26 cellular contexts compared by ENCODE assay signal in the genomic region with DNA sequence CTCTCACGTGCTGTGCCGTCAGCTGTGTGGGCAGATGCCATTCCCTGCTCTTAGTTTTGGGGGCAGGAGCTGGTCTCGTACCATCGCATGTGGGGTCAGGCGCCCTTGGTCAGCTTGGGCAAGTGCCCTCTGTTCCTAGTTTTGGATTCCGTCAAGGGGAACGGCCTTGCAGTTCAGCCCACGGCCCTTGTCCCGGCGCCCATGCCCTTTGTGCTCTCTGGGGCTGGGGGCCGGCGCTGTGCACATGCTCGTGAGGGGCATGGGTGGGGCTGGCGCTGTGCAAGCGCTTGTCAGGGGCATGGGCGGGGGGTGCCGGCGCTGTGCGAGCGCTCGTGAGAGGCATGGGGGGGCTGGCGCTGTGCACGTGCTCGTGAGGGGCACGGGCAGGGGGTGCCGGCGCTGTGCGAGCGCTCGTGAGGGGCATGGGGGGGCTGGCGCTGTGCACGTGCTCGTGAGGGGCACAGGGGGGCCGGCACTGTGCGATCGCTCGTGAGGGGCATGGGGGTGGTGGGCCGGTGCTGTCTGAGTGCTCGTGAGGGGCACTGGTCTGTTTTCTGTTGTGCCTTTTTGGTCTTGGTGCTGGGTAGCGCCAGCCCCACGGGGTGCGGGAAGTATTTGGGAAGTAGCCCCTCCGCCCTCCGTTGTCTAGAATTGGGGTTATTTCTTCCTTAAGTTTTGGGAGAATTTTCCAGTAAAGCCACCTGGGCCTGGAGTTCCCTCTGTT. TPM values are rescaled to one million over a fixed set of nuclear protein-coding genes. Genes with fewer than 3 reads are reported as not detected.
DNase-seq lines count a peak whose midpoint lies in the region; ATAC-seq and TF ChIP-seq lines count a peak whose summit lies in the region.
"Had no signal": no experiment of that assay in that cellular context is flagged by ENCODE, and none has a peak within 500 bp of the region (broad histone marks: within the 10 kb centered on the region; RNA-seq: fewer than 3 reads in every experiment).

No MANE protein-coding gene starts in this region.

- H3K36me3 ChIP-seq in CD8-positive, alpha-beta T cell (ENCODE audit: insufficient read depth, low read length): peaks cover 5% of the 10 kb centered on the region

- H3K27me3 ChIP-seq in CD8-positive, alpha-beta T cell (ENCODE audit: insufficient read depth, low read length): no peaks in the 10 kb centered on the region
- H3K27me3 ChIP-seq: BLaER1 treated with 17β-estradiol and CSF1 and Interleukin-3, amounts not matched to agents 10 nM and 100 nM; MG63; SJSA1 had no signal

- peaks cover 45% of the 10 kb centered on the region for H3K36me3 Mint-ChIP-seq in CD8-positive, alpha-beta T cell
- peaks cover 42% of the 10 kb centered on the region for H3K36me3 Mint-ChIP-seq in effector memory CD8-positive, alpha-beta T cell (ENCODE audit: insufficient read depth)
- H3K36me3 Mint-ChIP-seq in naive thymus-derived CD8-positive, alpha-beta T cell: peaks cover 0 to 37% (median 8%) of the 10 kb centered on the region in 3 donors
- H3K36me3 Mint-ChIP-seq in activated T-helper 2 cell treated with anti-CD3 and anti-CD28 coated beads, Interferon-gamma antibody, Interleukin-2, Interleukin-4, amounts not matched to agents 10 μg/mL and 5 μg/mL and 100 μg/mL, durations not matched to agents 14 hours and 24 hours and 36 hours (ENCODE audit: low read depth): peaks cover 24% of the 10 kb centered on the region

- intact Hi-C loops in CD8-positive, alpha-beta T cell (cut with DNase I, micrococcal nuclease): no loop called here
- intact Hi-C loops in activated T-helper 2 cell treated with anti-CD3 and anti-CD28 coated beads, Interferon-gamma antibody, Interleukin-2, Interleukin-4, amounts not matched to agents 10 μg/mL and 5 μg/mL and 100 μg/mL, durations not matched to agents 14 hours and 24 hours and 36 hours (cut with micrococcal nuclease): no loop called here

- no peak overlapping the region for H3K27ac ChIP-seq in CD8-positive, alpha-beta T cell (ENCODE audit: low read depth, low read length)
- H3K27ac ChIP-seq: A549; BLaER1 treated with 17β-estradiol and CSF1 and Interleukin-3, amounts not matched to agents 10 nM and 100 nM; SJSA1 had no signal

- peak overlapping the region; percentile 62 for H3K27ac Mint-ChIP-seq in CD8-positive, alpha-beta T cell
- H3K27ac Mint-ChIP-seq in effector memory CD8-positive, alpha-beta T cell: peak overlapping the region; percentile 56 to 57
- peak overlapping the region; percentile 19 to 95 (median 82) for H3K27ac Mint-ChIP-seq in naive thymus-derived CD8-positive, alpha-beta T cell
- H3K27ac Mint-ChIP-seq in activated T-helper 2 cell treated with anti-CD3 and anti-CD28 coated beads, Interferon-gamma antibody, Interleukin-2, Interleukin-4, amounts not matched to agents 10 μg/mL and 5 μg/mL and 100 μg/mL, durations not matched to agents 14 hours and 24 hours and 36 hours: no peak overlapping the region
- H3K27ac Mint-ChIP-seq: HFFc6 had no signal

- no peaks in the 10 kb centered on the region for H3K9me3 Mint-ChIP-seq in CD8-positive, alpha-beta T cell
- H3K9me3 Mint-ChIP-seq in effector memory CD8-positive, alpha-beta T cell: no peaks in the 10 kb centered on the region
- no peaks in the 10 kb centered on the region for H3K9me3 Mint-ChIP-seq in naive thymus-derived CD8-positive, alpha-beta T cell
- H3K9me3 Mint-ChIP-seq in activated T-helper 2 cell treated with anti-CD3 and anti-CD28 coated beads, Interferon-gamma antibody, Interleukin-2, Interleukin-4, amounts not matched to agents 10 μg/mL and 5 μg/mL and 100 μg/mL, durations not matched to agents 14 hours and 24 hours and 36 hours: no peaks in the 10 kb centered on the region
- H3K9me3 Mint-ChIP-seq: CD4-positive, alpha-beta memory T cell; HFFc6 had no signal

- no peak for DNase-seq in CD8-positive, alpha-beta T cell
- DNase-seq in D341Med (ENCODE audit: low spot score) (peak; percentile 22), HuH-7.5 (ENCODE audit: low spot score) (no peak)
- DNase-seq in effector memory CD8-positive, alpha-beta T cell: no peak
- DNase-seq in naive thymus-derived CD8-positive, alpha-beta T cell: no peak
- no peak for DNase-seq in activated T-helper 2 cell treated with anti-CD3 and anti-CD28 coated beads, Interferon-gamma antibody, Interleukin-2, Interleukin-4, amounts not matched to agents 10 μg/mL and 5 μg/mL and 100 μg/mL, durations not matched to agents 14 hours and 24 hours and 36 hours (ENCODE audit: low spot score)
- DNase-seq: AML-193; Calu3; CD4-positive, alpha-beta memory T cell; DMS153; DND-41; HFFc6; KG1; MG63; NCI-H1105 treated with DMSO at 0.1 percent for 48 hours; NCI-H146; NCI-H1930; NCI-H2107; NCI-H524 treated with DMSO at 0.1 percent for 48 hours; NCI-H774; NK-92 treated with Interleukin-12 subunit alpha and Interleukin-12 subunit beta, amount 100 ng/mL, for 24 hours; PC-3 had no signal

- peaks cover 29% of the 10 kb centered on the region for H3K4me1 Mint-ChIP-seq in CD8-positive, alpha-beta T cell (ENCODE audit: low read depth)
- H3K4me1 Mint-ChIP-seq in effector memory CD8-positive, alpha-beta T cell (ENCODE audit: low read depth in 2 of 2): peaks cover 15 to 29% of the 10 kb centered on the region in 2 donors
- peaks cover 15 to 47% (median 38%) of the 10 kb centered on the region in 4 donors for H3K4me1 Mint-ChIP-seq in naive thymus-derived CD8-positive, alpha-beta T cell
- no peaks in the 10 kb centered on the region for H3K4me1 Mint-ChIP-seq in activated T-helper 2 cell treated with anti-CD3 and anti-CD28 coated beads, Interferon-gamma antibody, Interleukin-2, Interleukin-4, amounts not matched to agents 10 μg/mL and 5 μg/mL and 100 μg/mL, durations not matched to agents 14 hours and 24 hours and 36 hours (ENCODE audit: low read depth)

- TF ChIP-seq CTCF in CD8-positive, alpha-beta T cell (IDR thresholded peaks at IDR 0.05): no peak

- no peak overlapping the region for H3K4me3 ChIP-seq in CD8-positive, alpha-beta T cell (ENCODE audit: low read depth, low read length)
- H3K4me3 ChIP-seq: A549; BLaER1 treated with 17β-estradiol and CSF1 and Interleukin-3, amounts not matched to agents 10 nM and 100 nM; MG63; SJSA1 had no signal

- POLR2A ChIA-PET in CD8-positive, alpha-beta T cell (lab: Charles Lee): interaction anchor here (0.5 to 1.3 kb wide), 2 partner anchors 9 to 14 kb away, joined by 3 to 5 read pairs; no protein-coding TSS in a partner anchor
- POLR2A ChIA-PET in naive thymus-derived CD8-positive, alpha-beta T cell (lab: Charles Lee): no interaction called here

- CTCF ChIA-PET in CD8-positive, alpha-beta T cell (lab: Charles Lee): interaction anchor here (0.8 to 1.4 kb wide), 2 partner anchors 21 to 286 kb away, joined by 3 read pairs; no protein-coding TSS in a partner anchor

- no peak overlapping the region for H3K4me3 Mint-ChIP-seq in CD8-positive, alpha-beta T cell
- no peak overlapping the region for H3K4me3 Mint-ChIP-seq in effector memory CD8-positive, alpha-beta T cell
- H3K4me3 Mint-ChIP-seq in naive thymus-derived CD8-positive, alpha-beta T cell: peak overlapping the region in 6 of 10 donors; percentile 33 to 86 (median 68)
- H3K4me3 Mint-ChIP-seq in activated T-helper 2 cell treated with anti-CD3 and anti-CD28 coated beads, Interferon-gamma antibody, Interleukin-2, Interleukin-4, amounts not matched to agents 10 μg/mL and 5 μg/mL and 100 μg/mL, durations not matched to agents 14 hours and 24 hours and 36 hours (ENCODE audit: low read depth): no peak overlapping the region
- H3K4me3 Mint-ChIP-seq: CD4-positive, alpha-beta memory T cell; HFFc6 had no signal

- no peaks in the 10 kb centered on the region for H3K27me3 Mint-ChIP-seq in CD8-positive, alpha-beta T cell (ENCODE audit: low read depth)
- no peaks in the 10 kb centered on the region for H3K27me3 Mint-ChIP-seq in effector memory CD8-positive, alpha-beta T cell
- H3K27me3 Mint-ChIP-seq in naive thymus-derived CD8-positive, alpha-beta T cell: no peaks in the 10 kb centered on the region
- no peaks in the 10 kb centered on the region for H3K27me3 Mint-ChIP-seq in activated T-helper 2 cell treated with anti-CD3 and anti-CD28 coated beads, Interferon-gamma antibody, Interleukin-2, Interleukin-4, amounts not matched to agents 10 μg/mL and 5 μg/mL and 100 μg/mL, durations not matched to agents 14 hours and 24 hours and 36 hours (ENCODE audit: low read depth)
- H3K27me3 Mint-ChIP-seq: CD4-positive, alpha-beta memory T cell had no signal

- H3K4me1 ChIP-seq in CD8-positive, alpha-beta T cell (ENCODE audit: insufficient read depth, low read length): peaks cover 27% of the 10 kb centered on the region
- H3K4me1 ChIP-seq: A549, SJSA1 had no signal

- no peak for ATAC-seq in CD8-positive, alpha-beta T cell
- ATAC-seq in effector memory CD8-positive, alpha-beta T cell (replicated peaks): no peak
- ATAC-seq in naive thymus-derived CD8-positive, alpha-beta T cell: no peak
- no peak for ATAC-seq in HG03108 (IDR thresholded peaks at IDR 0.05; ENCODE audit: unreplicated experiment)
- ATAC-seq: A549, PC-3 had no signal

- H3K9me3 ChIP-seq in CD8-positive, alpha-beta T cell (ENCODE audit: low read length): no peaks in the 10 kb centered on the region
- H3K9me3 ChIP-seq: A549; BLaER1 treated with 17β-estradiol and CSF1 and Interleukin-3, amounts not matched to agents 10 nM and 100 nM; MG63; SJSA1 had no signal

RNA-seq across cellular contexts. Expression of a gene that starts 29.5 kb away (rescaled TPM):
- total RNA-seq in CD8-positive, alpha-beta T cell: 10 to 100 TPM; 59.5 to 62.3 TPM
- total RNA-seq in naive thymus-derived CD8-positive, alpha-beta T cell: 100 to 1,000 TPM; 158 to 163 TPM
- polyA plus RNA-seq in naive thymus-derived CD8-positive, alpha-beta T cell: 10 to 100 TPM; 26.8 to 33.6 (median 28.6) TPM
- 36.1 and 37.5 TPM in 2 replicates for total RNA-seq in activated T-helper 2 cell treated with anti-CD3 and anti-CD28 coated beads, Interferon-gamma antibody, Interleukin-2, Interleukin-4, amounts not matched to agents 10 μg/mL and 5 μg/mL and 100 μg/mL, durations not matched to agents 14 hours and 24 hours and 36 hours

Comparison
In these comparisons a context has a peak if more than half of its experiments do, and no peak if none do; other contexts are left out.
1. H3K4me3 Mint-ChIP-seq: peak in naive thymus-derived CD8-positive, alpha-beta T cell (6 of 10); none in CD8-positive, alpha-beta T cell (single experiment), effector memory CD8-positive, alpha-beta T cell (0 of 2) and activated T-helper 2 cell treated with anti-CD3 and anti-CD28 coated beads, Interferon-gamma antibody, Interleukin-2, Interleukin-4, amounts not matched to agents 10 μg/mL and 5 μg/mL and 100 μg/mL, durations not matched to agents 14 hours and 24 hours and 36 hours (single experiment).